ENCODE assay signal across 8 cellular contexts in genomic region chr16:66934839-66935318, GRCh38. TPM values are rescaled to one million over a fixed set of nuclear protein-coding genes. Genes with fewer than 3 reads are reported as not detected.
DNase-seq lines count a peak whose midpoint lies in the region; ATAC-seq and TF ChIP-seq lines count a peak whose summit lies in the region.
"Not testable (repeated sequence)": the region's sequence is repeated elsewhere in the genome, so short reads cannot be mapped to it uniquely, and the experiment has no call there.

No MANE protein-coding gene starts in this region.

- H3K79me2 ChIP-seq in smooth muscle cell (ENCODE audit: low read depth), result peaks cover 25% of the 10 kb centered on the region

- H3K36me3 ChIP-seq in BJ (ENCODE audit: control insufficient read depth, insufficient read depth, low read length) (peaks cover 21% of the 10 kb centered on the region), gastroesophageal sphincter (peaks cover 0 to 51% of the 10 kb centered on the region in 2 donors)
- not testable (repeated sequence) for H3K36me3 ChIP-seq in mucosa of descending colon (ENCODE audit: low read depth); smooth muscle cell (ENCODE audit: low read depth)

- H3K4me1 Mint-ChIP-seq in MCF 10A (ENCODE audit: insufficient read depth, unreplicated experiment), result peaks cover 31% of the 10 kb centered on the region

- WGBS in gastroesophageal sphincter (ENCODE audit: low coverage in 1 of 2), 2 donors, result 0% methylated on average over 6 to 15 of the region's 24 CpGs
- WGBS in smooth muscle cell (ENCODE audit: low lambda C conversion rate), result 6% methylated on average over 21 of the region's 24 CpGs

- POLR2A ChIA-PET in BJ (lab: Charles Lee), result not testable (repeated sequence)
- POLR2A ChIA-PET in MCF 10A (lab: Yijun Ruan, JAX), result interaction anchor here (0.7 to 2.8 kb wide), 8 partner anchors 12 to 312 kb away, joined by 3 to 48 read pairs (median 6); partner anchors contain the start of genes CDH16, FHOD1 and PDP2

- H3K27ac Mint-ChIP-seq in MCF 10A (ENCODE audit: low read depth, unreplicated experiment), result peak overlapping the region; percentile 94

- TF ChIP-seq CTCF in BJ (IDR thresholded peaks at IDR 0.05; ENCODE audit: insufficient read depth, low read depth, low read length); WI38 (IDR thresholded peaks at IDR 0.05; ENCODE audit: low read depth, low read length); MCF 10A (IDR thresholded peaks at IDR 0.05; ENCODE audit: unreplicated experiment); gastroesophageal sphincter (IDR thresholded peaks at IDR 0.05); mucosa of descending colon (IDR thresholded peaks at IDR 0.05); smooth muscle cell (IDR thresholded peaks at IDR 0.05; ENCODE audit: borderline replicate concordance, insufficient read depth, poor library complexity, severe bottlenecking): not testable (repeated sequence)

- H3K27me3 Mint-ChIP-seq in MCF 10A (ENCODE audit: insufficient read depth, unreplicated experiment), result not testable (repeated sequence)

- H3K9me3 ChIP-seq in gastroesophageal sphincter; mucosa of descending colon; smooth muscle cell (replicated peaks; ENCODE audit: low read depth): not testable (repeated sequence)

- not testable (repeated sequence) for H3K27me3 ChIP-seq in BJ (ENCODE audit: control insufficient read depth, insufficient read depth, low read length); gastroesophageal sphincter; smooth muscle cell (ENCODE audit: low read depth)

- not testable (repeated sequence) for TF ChIP-seq EP300 in gastroesophageal sphincter (IDR thresholded peaks at IDR 0.05)

- peaks cover 29% of the 10 kb centered on the region for H4K20me1 ChIP-seq in smooth muscle cell (ENCODE audit: low read depth)

- H3K36me3 Mint-ChIP-seq in MCF 10A (ENCODE audit: insufficient read depth, unreplicated experiment), result peaks cover 47% of the 10 kb centered on the region

- peak overlapping the region; percentile 97 for H3K4me3 Mint-ChIP-seq in MCF 10A (ENCODE audit: unreplicated experiment)

- H3K4me2 ChIP-seq in smooth muscle cell, result peak overlapping the region; percentile 93

- not testable (repeated sequence) for H3K9me3 Mint-ChIP-seq in MCF 10A (ENCODE audit: unreplicated experiment)

- peak overlapping the region; percentile 74 for H3K4me3 ChIP-seq in BJ (ENCODE audit: low read depth, low read length)
- H3K4me3 ChIP-seq in WI38 (ENCODE audit: low read depth, low read length), result peak overlapping the region; percentile 100
- H3K4me3 ChIP-seq in gastroesophageal sphincter, result peak overlapping the region; percentile 97
- peak overlapping the region; percentile 98 for H3K4me3 ChIP-seq in mucosa of descending colon
- H3K4me3 ChIP-seq in smooth muscle cell, result peak overlapping the region; percentile 83

- in situ Hi-C loops in KBM-7 (cut with MboI; ENCODE audit: low pct_unique_long_range_greater_than_20kb, low sequenced_read_pairs), result not testable (repeated sequence)

- DNase-seq in BJ (ENCODE audit: low read depth); MCF 10A (ENCODE audit: unreplicated experiment); mucosa of descending colon; smooth muscle cell (lab: John Stamatoyannopoulos, UW; ENCODE audit: unreplicated experiment): not testable (repeated sequence)
- peak; percentile 21 for DNase-seq in KBM-7

- intact Hi-C loops in MCF 10A (cut with micrococcal nuclease), result loop anchor here (1.0 kb wide), 1 partner anchor 40 kb away; no protein-coding TSS in a partner anchor
- intact Hi-C loops in mucosa of descending colon (cut with DNase I, micrococcal nuclease), result not testable (repeated sequence)

- BruUV-seq in MCF 10A (replicated peaks; lab: Mats Ljungman, UMichigan), result TSS peak; percentile 63

- not testable (repeated sequence) for H3F3A ChIP-seq in smooth muscle cell (ENCODE audit: low read depth)

- H3K9ac ChIP-seq in smooth muscle cell (ENCODE audit: low read depth), result peak overlapping the region; percentile 95

- ATAC-seq in GM21515 (IDR thresholded peaks at IDR 0.05; ENCODE audit: unreplicated experiment) (peak; percentile 4), mucosa of descending colon (peak; percentile 1)
- not testable (repeated sequence) for ATAC-seq in gastroesophageal sphincter

- CTCF ChIA-PET in BJ (lab: Yijun Ruan, JAX) (interaction anchor here (1.5 to 1.9 kb wide), 2 partner anchors 19 to 40 kb away, joined by 3 to 6 read pairs; no protein-coding TSS in a partner anchor), MCF 10A (lab: Yijun Ruan, JAX) (interaction anchor here (5.5 kb wide), 1 partner anchor 41 kb away, joined by 58 read pairs; no protein-coding TSS in a partner anchor)

- TF ChIP-seq POLR2A in gastroesophageal sphincter (IDR thresholded peaks at IDR 0.05), result not testable (repeated sequence)

- H2AFZ ChIP-seq in smooth muscle cell (ENCODE audit: low read depth), result peak overlapping the region; percentile 64

- H3K27ac ChIP-seq in gastroesophageal sphincter, result peak overlapping the region; percentile 88 to 98 (median 97)
- peak overlapping the region; percentile 80 for H3K27ac ChIP-seq in smooth muscle cell (ENCODE audit: low read depth)

- H3K4me1 ChIP-seq in gastroesophageal sphincter (peaks cover 5 to 54% (median 29%) of the 10 kb centered on the region in 3 donors), mucosa of descending colon (ENCODE audit: low read depth) (peaks cover 41% of the 10 kb centered on the region), smooth muscle cell (ENCODE audit: low read depth) (peaks cover 16% of the 10 kb centered on the region)

RNA-seq across cellular contexts. Expression of gene CES2, which starts 0.4 kb away (rescaled TPM):
- polyA plus RNA-seq in BJ (2011; rRNA removed) (23.8 and 33.3 TPM in 2 replicates), smooth muscle cell (26.9 and 34.3 TPM in 2 replicates)
- polyA minus RNA-seq in BJ (2011; rRNA and poly(A)+ RNA removed), result 22.5 and 32.9 TPM in 2 replicates
- total RNA-seq in MCF 10A (2022) (65.7 and 68.7 TPM in 2 replicates), gastroesophageal sphincter (10 to 100 TPM; 25.9 to 32.6 (median 26.3) TPM), mucosa of descending colon (100 to 1,000 TPM; 180 to 566 (median 456) TPM), smooth muscle cell (12.1 and 15.7 TPM in 2 replicates)

RNA-seq across cellular contexts. Expression of gene CIAO2B, which starts 0.7 kb away (rescaled TPM):
- polyA plus RNA-seq in BJ (2011; rRNA removed) (155 and 171 TPM in 2 replicates), smooth muscle cell (173 and 176 TPM in 2 replicates)
- 79.3 and 107 TPM in 2 replicates for polyA minus RNA-seq in BJ (2011; rRNA and poly(A)+ RNA removed)
- total RNA-seq in MCF 10A (2022) (133 and 159 TPM in 2 replicates), gastroesophageal sphincter (10 to 100 TPM; 54.3 to 88.9 (median 79.5) TPM), mucosa of descending colon (10 to 100 TPM; 72.5 to 78.1 (median 76.5) TPM), smooth muscle cell (114 and 141 TPM in 2 replicates)

RNA-seq across cellular contexts. Expression of gene RRAD, which starts 9.5 kb away (rescaled TPM):
- polyA plus RNA-seq in BJ (2011; rRNA removed), result 1.8 and 3.8 TPM in 2 replicates
- 0.57 and 1.6 TPM in 2 replicates for polyA minus RNA-seq in BJ (2011; rRNA and poly(A)+ RNA removed)
- 0.29 TPM in 1 of 2 replicates, not detected in the other for total RNA-seq in MCF 10A (2022)
- total RNA-seq in gastroesophageal sphincter, result 100 to 1,000 TPM in 1 of 4 donors, 10 to 100 TPM in 3; 33.4 to 103 (median 50.8) TPM
- total RNA-seq in mucosa of descending colon, result 10 to 100 TPM in 1 of 3 donors, 1 to 10 TPM in 2; 1.3 to 11.6 (median 1.3) TPM
- total RNA-seq in smooth muscle cell, result 7.6 and 11.7 TPM in 2 replicates
- polyA plus RNA-seq in smooth muscle cell, result 27.5 and 37.5 TPM in 2 replicates

RNA-seq across cellular contexts. Expression of gene CDH16, which starts 16.2 kb away (rescaled TPM):
- polyA plus RNA-seq in BJ (2011; rRNA removed), result not detected in 2 replicates
- not detected in 2 replicates for polyA minus RNA-seq in BJ (2011; rRNA and poly(A)+ RNA removed)
- total RNA-seq in MCF 10A (2022), result 0.25 TPM in 1 of 2 replicates, not detected in the other
- total RNA-seq in gastroesophageal sphincter, result not detected
- under 1 TPM; 0.13 to 0.78 (median 0.72) TPM for total RNA-seq in mucosa of descending colon
- not detected in 2 replicates for total RNA-seq in smooth muscle cell
- polyA plus RNA-seq in smooth muscle cell, result not detected in 2 replicates

RNA-seq across cellular contexts. Expression of gene CES3, which starts 26.2 kb away (rescaled TPM):
- polyA plus RNA-seq in BJ (2011; rRNA removed) (0.07 and 0.13 TPM in 2 replicates), smooth muscle cell (0.22 and 1.2 TPM in 2 replicates)
- polyA minus RNA-seq in BJ (2011; rRNA and poly(A)+ RNA removed), result 0.31 TPM in 1 of 2 replicates, not detected in the other
- total RNA-seq in MCF 10A (2022) (0.52 and 0.65 TPM in 2 replicates), gastroesophageal sphincter (under 1 TPM in 3 of 4 donors, not detected in 1; 0.13 to 0.49 (median 0.39) TPM), mucosa of descending colon (100 to 1,000 TPM in 2 of 3 donors, 10 to 100 TPM in 1; 86.5 to 264 (median 199) TPM), smooth muscle cell (0.18 TPM in 1 of 2 replicates, not detected in the other)
